Comparison of ENCODE assay signal across 20 cellular contexts in genomic region chr5:78644129-78644528, GRCh38. TPM values are rescaled to one million over a fixed set of nuclear protein-coding genes. Genes with fewer than 3 reads are reported as not detected.
"Had no signal": no experiment of that assay in that cellular context is flagged by ENCODE, and none has a peak within 500 bp of the region (broad histone marks: within the 10 kb centered on the region; RNA-seq: fewer than 3 reads in every experiment).

No MANE protein-coding gene starts in this region.

- H3K9me3 Mint-ChIP-seq: activated naive CD8-positive, alpha-beta T cell treated with anti-CD3 and anti-CD28 coated beads for 36 hours; natural killer cell treated with Interleukin-12 subunit alpha and Interleukin-12 subunit beta and Interleukin-15 and Interleukin-18, amount 100 ng/mL, for 72 hours; stimulated activated naive B cell treated with anti-CD40 and anti-IgM and Interleukin-4, amounts not matched to agents 10 μg/mL and 1 μg/mL and 100 μg/mL, for 72 hours; type B pancreatic cell had no signal

- H3K4me3 ChIP-seq: esophagus squamous epithelium, gastrocnemius medialis, left ventricle myocardium inferior, vagina had no signal

- H3K36me3 ChIP-seq: esophagus squamous epithelium, gastrocnemius medialis, left ventricle myocardium inferior, vagina had no signal

- H3K27me3 Mint-ChIP-seq: stimulated activated naive B cell treated with anti-CD40 and anti-IgM and Interleukin-4, amounts not matched to agents 10 μg/mL and 1 μg/mL and 100 μg/mL, for 72 hours; type B pancreatic cell had no signal

- H3K36me3 Mint-ChIP-seq: activated naive CD8-positive, alpha-beta T cell treated with anti-CD3 and anti-CD28 coated beads for 36 hours; natural killer cell treated with Interleukin-12 subunit alpha and Interleukin-12 subunit beta and Interleukin-15 and Interleukin-18, amount 100 ng/mL, for 72 hours had no signal

- H3K9me3 ChIP-seq: esophagus squamous epithelium, gastrocnemius medialis, left ventricle myocardium inferior, vagina had no signal

- H3K27ac Mint-ChIP-seq: activated naive CD8-positive, alpha-beta T cell treated with anti-CD3 and anti-CD28 coated beads for 36 hours; natural killer cell treated with Interleukin-12 subunit alpha and Interleukin-12 subunit beta and Interleukin-15 and Interleukin-18, amount 100 ng/mL, for 72 hours; stimulated activated naive B cell treated with anti-CD40 and anti-IgM and Interleukin-4, amounts not matched to agents 10 μg/mL and 1 μg/mL and 100 μg/mL, for 72 hours; type B pancreatic cell had no signal

- H3K27me3 ChIP-seq: gastrocnemius medialis, vagina had no signal

- ATAC-seq: gastrocnemius medialis; natural killer cell treated with Interleukin-12 subunit alpha and Interleukin-12 subunit beta and Interleukin-15 and Interleukin-18, amount 100 ng/mL, for 72 hours; sciatic nerve; stimulated activated naive B cell treated with anti-CD40 and anti-IgM and Interleukin-4, amounts not matched to agents 10 μg/mL and 1 μg/mL and 100 μg/mL, for 72 hours had no signal

- H3K4me3 Mint-ChIP-seq: activated naive CD8-positive, alpha-beta T cell treated with anti-CD3 and anti-CD28 coated beads for 36 hours; natural killer cell treated with Interleukin-12 subunit alpha and Interleukin-12 subunit beta and Interleukin-15 and Interleukin-18, amount 100 ng/mL, for 72 hours; stimulated activated naive B cell treated with anti-CD40 and anti-IgM and Interleukin-4, amounts not matched to agents 10 μg/mL and 1 μg/mL and 100 μg/mL, for 72 hours had no signal

- H3K27ac ChIP-seq: coronary artery, esophagus squamous epithelium, gastrocnemius medialis, left ventricle myocardium inferior, vagina, VCaP had no signal

- DNase-seq: activated CD4-positive, alpha-beta T cell treated with anti-CD3 and anti-CD28 coated beads for 1 hour; activated CD4-positive, alpha-beta T cell treated with anti-CD3 and anti-CD28 coated beads, Interleukin-2, amount 50 U/mL, for 1 hour; activated naive CD4-positive, alpha-beta T cell treated with Interleukin-2 at 50 U/mL for 16 hours; activated naive CD8-positive, alpha-beta T cell treated with anti-CD3 and anti-CD28 coated beads for 36 hours; activated T-cell treated with anti-CD3 and anti-CD28 coated beads, Interleukin-2, amount 50 U/mL, for 1 hour; esophagus squamous epithelium; gastrocnemius medialis; hippocampal formation; left ventricle myocardium inferior; midbrain; small intestine; stimulated activated CD4-positive, alpha-beta T cell treated with anti-CD3 and anti-CD28 coated beads, Interleukin-15, amount 100 ng/mL, for 24 hours; stimulated activated naive B cell treated with anti-CD40 and anti-IgM and Interleukin-4, amounts not matched to agents 10 μg/mL and 1 μg/mL and 100 μg/mL, for 72 hours had no signal

RNA-seq across cellular contexts. Expression of gene LHFPL2, which starts 4.4 kb away (rescaled TPM):
- total RNA-seq: T-helper 2 cell treated with Interferon-gamma antibody and Interleukin-4, amounts not matched to agents 100 ng/mL and 5 ng/mL, for 36 hours had no signal
